Comparison of ENCODE assay signal across 34 cellular contexts in the genomic region with DNA sequence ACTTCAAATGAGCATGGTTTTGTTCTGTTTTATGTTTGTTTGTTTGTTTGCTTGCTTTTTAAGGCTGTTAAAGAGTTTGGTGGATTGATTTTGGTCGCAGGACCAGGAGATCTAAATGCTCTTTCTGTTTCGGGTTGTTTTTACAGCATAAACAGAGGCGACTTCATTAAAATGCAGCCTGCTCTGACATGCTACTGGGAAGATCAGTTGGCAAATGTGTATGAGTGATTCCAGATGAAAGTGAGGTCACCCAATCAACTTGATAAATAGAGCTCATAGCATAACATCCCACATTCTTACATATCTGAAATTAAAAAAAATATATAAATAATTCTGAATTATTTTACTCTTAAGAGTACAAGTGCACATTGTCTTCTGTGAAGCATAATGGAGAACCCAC.
"Had no signal": no experiment of that assay in that cellular context is flagged by ENCODE, and none has a peak within 500 bp of the region (broad histone marks: within the 10 kb centered on the region; RNA-seq: fewer than 3 reads in every experiment).

No MANE protein-coding gene starts in this region.

- DNase-seq: activated CD4-positive, alpha-beta memory T cell treated with anti-CD3 and anti-CD28 coated beads for 36 hours; activated CD4-positive, alpha-beta T cell treated with anti-CD3 and anti-CD28 coated beads for 4 hours; activated CD4-positive, alpha-beta T cell treated with anti-CD3 and anti-CD28 coated beads, Interleukin-2, amount 50 U/mL, for 1 hour; activated CD4-positive, CD25-positive, alpha-beta regulatory T cell treated with anti-CD3 and anti-CD28 coated beads, Interleukin-2, amount 50 U/mL, for 72 hours; activated CD8-positive, alpha-beta memory T cell treated with anti-CD3 and anti-CD28 coated beads, Interleukin-2, amount 50 U/mL, for 4 hours; activated gamma-delta T cell treated with Interleukin-2 at 50 U/mL for 16 hours; activated naive CD4-positive, alpha-beta T cell treated with anti-CD3 and anti-CD28 coated beads for 36 hours; activated T-cell treated with anti-CD3 and anti-CD28 coated beads for 4 hours; activated T-cell treated with anti-CD3 and anti-CD28 coated beads, Interleukin-2, amount 50 U/mL, for 4 hours; adrenal gland; body of pancreas; caudate nucleus; Kasumi-1; KBM-7; MG63; NCI-H1048; NCI-H1105 treated with DMSO at 0.1 percent for 48 hours; NCI-H1436; NCI-H1694; NCI-H1930; NCI-H2081 treated with DMSO at 0.1 percent for 48 hours; NCI-H345; NCI-H524 treated with DMSO at 0.1 percent for 48 hours; PC-3; Peyer's patch; RPMI8226; SHP77 treated with DMSO at 0.1 percent for 48 hours; SK-N-SH had no signal

- H3K27me3 Mint-ChIP-seq: activated CD4-positive, alpha-beta memory T cell treated with anti-CD3 and anti-CD28 coated beads for 36 hours had no signal

- H3K9me2 ChIP-seq: SK-N-SH had no signal

- H3K36me3 ChIP-seq: adrenal gland, MG63, Peyer's patch, SJSA1 had no signal

- H3K9me3 Mint-ChIP-seq: activated CD4-positive, alpha-beta memory T cell treated with anti-CD3 and anti-CD28 coated beads for 36 hours; activated naive CD4-positive, alpha-beta T cell treated with anti-CD3 and anti-CD28 coated beads for 36 hours; activated T-helper 1 cell treated with anti-CD3 and anti-CD28 coated beads, Interleukin-12 subunit alpha, Interleukin-12 subunit beta, Interleukin-2, Interleukin-4 antibody, amounts not matched to agents 30 ng/mL and 10 ng/mL and 1 ng/mL, durations not matched to agents 14 hours and 24 hours and 36 hours; WTC11 had no signal

- H3K36me3 Mint-ChIP-seq: activated CD4-positive, alpha-beta memory T cell treated with anti-CD3 and anti-CD28 coated beads for 36 hours; activated naive CD4-positive, alpha-beta T cell treated with anti-CD3 and anti-CD28 coated beads, Interleukin-2, amount 50 U/mL, for 72 hours; WTC11 had no signal

- H3K4me2 ChIP-seq: SK-N-SH had no signal

- H3K4me3 ChIP-seq: adrenal gland, body of pancreas, MG63, Peyer's patch, SJSA1 had no signal

- H3K27ac ChIP-seq: adrenal gland, Peyer's patch, SJSA1 had no signal

- H3K27ac Mint-ChIP-seq: activated CD4-positive, alpha-beta memory T cell treated with anti-CD3 and anti-CD28 coated beads for 36 hours; activated naive CD4-positive, alpha-beta T cell treated with anti-CD3 and anti-CD28 coated beads for 36 hours; activated naive CD4-positive, alpha-beta T cell treated with anti-CD3 and anti-CD28 coated beads, Interleukin-2, amount 50 U/mL, for 72 hours; activated T-helper 1 cell treated with anti-CD3 and anti-CD28 coated beads, Interleukin-12 subunit alpha, Interleukin-12 subunit beta, Interleukin-2, Interleukin-4 antibody, amounts not matched to agents 30 ng/mL and 10 ng/mL and 1 ng/mL, durations not matched to agents 14 hours and 24 hours and 36 hours; T-helper 1 cell treated with Interleukin-12 subunit alpha and Interleukin-12 subunit beta and Interleukin-4 antibody, amounts not matched to agents 30 μg/mL and 1 μg/mL, for 36 hours; T-helper 2 cell treated with Interferon-gamma antibody and Interleukin-4, amounts not matched to agents 5 μg/mL and 100 μg/mL, for 36 hours; WTC11 had no signal

- ATAC-seq: activated naive CD4-positive, alpha-beta T cell treated with anti-CD3 and anti-CD28 coated beads, Interleukin-2, amount 50 U/mL, for 72 hours; activated T-cell treated with anti-CD3 and anti-CD28 coated beads, Interleukin-2, amount 50 U/mL, for 4 hours; PC-3; WTC11 had no signal

- H3K4me3 Mint-ChIP-seq: activated CD4-positive, alpha-beta memory T cell treated with anti-CD3 and anti-CD28 coated beads for 36 hours; activated naive CD4-positive, alpha-beta T cell treated with anti-CD3 and anti-CD28 coated beads for 36 hours; activated T-cell treated with anti-CD3 and anti-CD28 coated beads, Interleukin-2, amount 50 U/mL, for 4 hours; activated T-helper 1 cell treated with anti-CD3 and anti-CD28 coated beads, Interleukin-12 subunit alpha, Interleukin-12 subunit beta, Interleukin-2, Interleukin-4 antibody, amounts not matched to agents 30 ng/mL and 10 ng/mL and 1 ng/mL, durations not matched to agents 14 hours and 24 hours and 36 hours; T-helper 1 cell treated with Interleukin-12 subunit alpha and Interleukin-12 subunit beta and Interleukin-4 antibody, amounts not matched to agents 30 μg/mL and 1 μg/mL, for 36 hours; T-helper 2 cell treated with Interferon-gamma antibody and Interleukin-4, amounts not matched to agents 5 μg/mL and 100 μg/mL, for 36 hours; WTC11 had no signal

- H3K4me1 ChIP-seq: adrenal gland, Peyer's patch, SJSA1 had no signal

- H3K9me3 ChIP-seq: adrenal gland, body of pancreas, MG63, Peyer's patch, SJSA1, SK-N-SH had no signal
